In the genomic region with DNA sequence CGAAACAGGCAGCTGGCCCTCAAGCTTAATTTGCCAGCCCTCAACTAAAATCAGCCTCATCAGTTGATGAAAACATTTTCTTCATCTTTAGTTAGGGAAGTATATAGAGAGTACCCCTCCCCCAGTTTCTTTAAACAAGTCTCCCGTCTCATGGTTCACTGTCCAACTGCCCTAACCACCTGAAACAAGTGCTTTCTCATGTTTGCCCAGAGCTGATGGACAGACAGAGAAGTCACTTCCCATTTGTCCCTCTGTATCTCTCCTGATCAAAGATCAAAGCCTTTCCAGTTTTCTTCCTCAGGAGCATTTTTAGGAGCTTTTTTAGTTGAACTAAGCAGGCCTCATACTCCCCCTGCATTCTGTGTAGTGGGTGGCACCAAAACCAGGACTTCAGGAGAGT, we compare ENCODE assay signal across 20 cellular contexts.
"Had no signal": no experiment of that assay in that cellular context is flagged by ENCODE, and none has a peak within 500 bp of the region (broad histone marks: within the 10 kb centered on the region; RNA-seq: fewer than 3 reads in every experiment).

No MANE protein-coding gene starts in this region.

- H3K4me3 ChIP-seq: esophagus muscularis mucosa, gastroesophageal sphincter, left lung, lower lobe of right lung, stomach had no signal

- H3K9me3 ChIP-seq: esophagus muscularis mucosa, gastroesophageal sphincter, left lung, lower lobe of right lung, stomach had no signal

- H3K4me1 ChIP-seq: esophagus muscularis mucosa, gastroesophageal sphincter, left lung, lower lobe of right lung, stomach had no signal

- ATAC-seq: effector memory CD8-positive, alpha-beta T cell; gastroesophageal sphincter; left lung; lower lobe of right lung; natural killer cell had no signal

- H3K4me3 Mint-ChIP-seq: effector memory CD8-positive, alpha-beta T cell; memory B cell; mesothelial cell of epicardium; natural killer cell; neural crest cell had no signal

- H3K27ac ChIP-seq: epithelial cell of prostate, esophagus muscularis mucosa, gastroesophageal sphincter, left lung, lower lobe of right lung, stomach had no signal

- H3K27me3 Mint-ChIP-seq: effector memory CD8-positive, alpha-beta T cell; memory B cell had no signal

- H3K27me3 ChIP-seq: esophagus muscularis mucosa, gastroesophageal sphincter, left lung, stomach had no signal

- H3K27ac Mint-ChIP-seq: effector memory CD8-positive, alpha-beta T cell; memory B cell; mesothelial cell of epicardium; natural killer cell had no signal

- DNase-seq: effector memory CD8-positive, alpha-beta T cell; glutamatergic neuron; islet precursor cell; left lung; lower lobe of right lung; natural killer cell; posterior cingulate gyrus; small intestine; stimulated activated CD4-positive, alpha-beta T cell treated with anti-CD3 and anti-CD28 coated beads, Interleukin-12 subunit alpha, Interleukin-12 subunit beta, amount 100 ng/mL, for 4 hours; stimulated activated naive CD4-positive, alpha-beta T cell; stomach; substantia nigra; trophoblast cell had no signal

- FAIRE-seq: small intestine, urothelium cell line had no signal

- H3K4me1 Mint-ChIP-seq: mesothelial cell of epicardium had no signal

- H3K9me3 Mint-ChIP-seq: effector memory CD8-positive, alpha-beta T cell; memory B cell; mesothelial cell of epicardium; natural killer cell; neural crest cell had no signal
